In genomic region chr14:70955543-70956480, GRCh38 we compare ENCODE assay signal across 9 cellular contexts.
A peak's percentile ranks its signal among the peaks of the same experiment; 100 is the strongest.
DNase-seq lines count a peak whose midpoint lies in the region; ATAC-seq, FAIRE-seq and TF ChIP-seq lines count a peak whose summit lies in the region.
"Had no signal": no experiment of that assay in that cellular context is flagged by ENCODE, and none has a peak within 500 bp of the region (broad histone marks: within the 10 kb centered on the region; RNA-seq: fewer than 3 reads in every experiment).

No MANE protein-coding gene starts in this region.

- DNase-seq in DND-41 (peak; percentile 43), HTR-8/SVneo (ENCODE audit: insufficient read length, low spot score) (peak; percentile 38), fibroblast of mammary gland (ENCODE audit: low read depth) (peak; percentile 55), COLO829 (ENCODE audit: low spot score) (no peak), KG1 (lab: John Stamatoyannopoulos, UW) (no peak)
- peak; percentile 38 to 56 for DNase-seq in activated CD4-positive, alpha-beta T cell treated with anti-CD3 and anti-CD28 coated beads for 4 hours
- DNase-seq in stimulated activated CD4-positive, alpha-beta T cell treated with anti-CD3 and anti-CD28 coated beads, Interleukin-4, amount 100 ng/mL, for 1 hour: peak; percentile 33

- no peak overlapping the region for H2AFZ ChIP-seq in DND-41 (ENCODE audit: low read depth, low read length)

- H3K4me2 ChIP-seq in DND-41 (ENCODE audit: insufficient read depth, low read length): no peak overlapping the region

- no peak overlapping the region for H3K27ac ChIP-seq in DND-41 (ENCODE audit: low read length)

- H3K36me3 ChIP-seq in DND-41 (ENCODE audit: insufficient read depth, low read length): peaks cover 9% of the 10 kb centered on the region; the same call in 1 of the 2 replicates

- H3K79me2 ChIP-seq in DND-41 (ENCODE audit: insufficient read depth, low read length): peaks cover 2% of the 10 kb centered on the region; the same call in 1 of the 2 replicates

- no peaks in the 10 kb centered on the region for H3K27me3 ChIP-seq in DND-41 (ENCODE audit: insufficient read depth, low read length, poor library complexity)

- no peaks in the 10 kb centered on the region for H4K20me1 ChIP-seq in DND-41 (ENCODE audit: insufficient read depth, low read length)

- peak; percentile 92 for FAIRE-seq in HTR-8/SVneo (lab: Jason Lieb, UNC)
- FAIRE-seq: TTC549 had no signal

- no peak overlapping the region for H3K4me3 ChIP-seq in DND-41 (ENCODE audit: low read depth in 1 of 2, low read length in 2 of 2)
- H3K4me3 ChIP-seq in fibroblast of mammary gland (ENCODE audit: control insufficient read depth, low read depth, low read length): no peak overlapping the region

- no peak overlapping the region for H3K9ac ChIP-seq in DND-41 (ENCODE audit: low read depth, low read length)

- peak; percentile 76 for ATAC-seq in DND-41 (ENCODE audit: insufficient read depth, low read depth)
- no peak for ATAC-seq in GM18909 (IDR thresholded peaks at IDR 0.05; ENCODE audit: poor library complexity, unreplicated experiment)

- peak; percentile 75 for TF ChIP-seq CTCF in DND-41 (IDR thresholded peaks at IDR 0.05; ENCODE audit: borderline replicate concordance, extremely low read depth, low read length, poor library complexity, severe bottlenecking)
- TF ChIP-seq CTCF in fibroblast of mammary gland (conservative IDR thresholded peaks at IDR 0.05; ENCODE audit: control insufficient read depth, insufficient read depth, low read depth, low read length): peak; percentile 76

- no peaks in the 10 kb centered on the region for H3K9me3 ChIP-seq in DND-41 (ENCODE audit: insufficient read depth, low read length, severe bottlenecking)

- H3K4me1 ChIP-seq in DND-41 (ENCODE audit: insufficient read depth, low read length): no peaks in the 10 kb centered on the region

Comparison
In these comparisons a context has a peak if more than half of its experiments do, and no peak if none do; other contexts are left out.
1. DNase-seq: peak in DND-41 (single experiment), HTR-8/SVneo (single experiment), activated CD4-positive, alpha-beta T cell treated with anti-CD3 and anti-CD28 coated beads for 4 hours (2 of 2), fibroblast of mammary gland (single experiment) and stimulated activated CD4-positive, alpha-beta T cell treated with anti-CD3 and anti-CD28 coated beads, Interleukin-4, amount 100 ng/mL, for 1 hour (single experiment); none in COLO829 (single experiment) and KG1 (single experiment).